In the genomic region with DNA sequence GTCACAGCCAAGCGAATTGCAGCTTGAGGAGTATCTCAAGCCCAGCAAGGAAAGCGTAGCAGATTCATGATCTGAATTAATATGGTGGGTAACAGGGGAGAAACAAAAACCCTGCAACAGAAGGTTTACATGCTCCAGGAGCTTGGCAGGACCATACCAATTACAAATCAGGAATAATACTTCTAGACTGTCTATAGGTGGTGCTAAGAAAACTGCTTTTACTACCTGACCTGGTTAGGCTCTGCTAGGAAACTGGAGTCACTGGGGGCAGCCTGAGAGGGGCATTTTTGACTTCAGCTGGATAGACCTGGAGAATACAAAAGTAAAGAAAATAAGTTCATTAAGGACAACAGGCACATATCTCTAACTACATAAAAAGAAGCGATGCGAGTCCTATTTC, we compare ENCODE assay signal across 16 cellular contexts. TPM values are rescaled to one million over a fixed set of nuclear protein-coding genes. Genes with fewer than 3 reads are reported as not detected.
A peak's percentile ranks its signal among the peaks of the same experiment; 100 is the strongest.
DNase-seq lines count a peak whose midpoint lies in the region; ATAC-seq and TF ChIP-seq lines count a peak whose summit lies in the region.
"Had no signal": no experiment of that assay in that cellular context is flagged by ENCODE, and none has a peak within 500 bp of the region (broad histone marks: within the 10 kb centered on the region; RNA-seq: fewer than 3 reads in every experiment).

No MANE protein-coding gene starts in this region.

- no peaks in the 10 kb centered on the region for H3K9me3 Mint-ChIP-seq in Caco-2 (ENCODE audit: unreplicated experiment)
- H3K9me3 Mint-ChIP-seq: activated naive CD8-positive, alpha-beta T cell treated with anti-CD3 and anti-CD28 coated beads, Interleukin-2, amount 50 U/mL, for 24 hours had no signal

- CTCF ChIA-PET in Caco-2 (lab: Charles Lee) (interaction anchor here (0.5 to 1.5 kb wide), 4 partner anchors 24 to 310 kb away, joined by 3 to 9 read pairs (median 4); partner anchors contain the start of gene SPOPL), PC-3 (lab: Charles Lee) (no interaction called here)

- no peak overlapping the region for H3K4me2 ChIP-seq in PC-3 (ENCODE audit: low read length)

- H3K9me3 ChIP-seq in Caco-2: no peaks in the 10 kb centered on the region
- H3K9me3 ChIP-seq in PC-3 (ENCODE audit: low read length): no peaks in the 10 kb centered on the region
- H3K9me3 ChIP-seq in tibial artery: no peaks in the 10 kb centered on the region

- no peaks in the 10 kb centered on the region for H3F3A ChIP-seq in PC-3 (ENCODE audit: low read length, unreplicated experiment)

- ATAC-seq in GM19035 (IDR thresholded peaks at IDR 0.05; ENCODE audit: unreplicated experiment): peak; percentile 42
- peak; percentile 50; the same call in 1 of the 2 replicates for ATAC-seq in PC-3
- no peak for ATAC-seq in GM21447 (IDR thresholded peaks at IDR 0.05; ENCODE audit: unreplicated experiment)
- ATAC-seq: activated naive CD8-positive, alpha-beta T cell treated with anti-CD3 and anti-CD28 coated beads, Interleukin-2, amount 50 U/mL, for 24 hours had no signal

- DNase-seq in Caco-2 (no peak), PC-3 (no peak), iPS-NIHi7 (ENCODE audit: extremely low spot score) (peak; percentile 26), globus pallidus (ENCODE audit: low spot score) (no peak), LoVo (ENCODE audit: low spot score) (no peak), tibial artery (no peak)
- DNase-seq: activated naive CD8-positive, alpha-beta T cell treated with anti-CD3 and anti-CD28 coated beads, Interleukin-2, amount 50 U/mL, for 24 hours; activated T-cell treated with anti-CD3 and anti-CD28 coated beads, Interleukin-2, amount 50 U/mL, for 48 hours; caudate nucleus; DND-41; kidney glomerular epithelial cell; NCI-H1105; NCI-H524 had no signal

- H3K9me2 ChIP-seq in PC-3 (replicated peaks; ENCODE audit: low read length): no peaks in the 10 kb centered on the region

- no peak overlapping the region for H2AFZ ChIP-seq in PC-3 (ENCODE audit: low read length)

- H3K27ac Mint-ChIP-seq in Caco-2 (ENCODE audit: unreplicated experiment): peak overlapping the region; percentile 55
- H3K27ac Mint-ChIP-seq: activated naive CD8-positive, alpha-beta T cell treated with anti-CD3 and anti-CD28 coated beads, Interleukin-2, amount 50 U/mL, for 24 hours had no signal

- BruUV-seq in Caco-2 (replicated peaks; lab: Mats Ljungman, UMichigan) (no TSS peak), PC-3 (replicated peaks; lab: Mats Ljungman, UMichigan) (no TSS peak)

- H3K36me3 ChIP-seq in Caco-2 (ENCODE audit: control insufficient read depth, insufficient read depth, low read length): no peaks in the 10 kb centered on the region
- H3K36me3 ChIP-seq in PC-3 (ENCODE audit: low read depth, low read length): no peaks in the 10 kb centered on the region
- no peaks in the 10 kb centered on the region for H3K36me3 ChIP-seq in tibial artery

- peak; percentile 29 to 46 for TF ChIP-seq CTCF in Caco-2 (IDR thresholded peaks at IDR 0.05; ENCODE audit: insufficient read depth in 1 of 2, low read depth in 1 of 2, low read length in 1 of 2, severe bottlenecking in 1 of 2, unreplicated experiment in 1 of 2)
- peak; percentile 25 for TF ChIP-seq CTCF in PC-3 (conservative IDR thresholded peaks at IDR 0.05; ENCODE audit: low read depth, low read length)
- TF ChIP-seq CTCF in tibial artery (IDR thresholded peaks at IDR 0.05): no peak

- H3K27me3 ChIP-seq in Caco-2 (replicated peaks; ENCODE audit: control insufficient read depth, insufficient read depth, low read length) (no peaks in the 10 kb centered on the region), PC-3 (ENCODE audit: low read length) (no peaks in the 10 kb centered on the region), tibial artery (no peaks in the 10 kb centered on the region)

- H3K4me3 Mint-ChIP-seq in Caco-2 (ENCODE audit: unreplicated experiment): no peak overlapping the region
- H3K4me3 Mint-ChIP-seq: activated naive CD8-positive, alpha-beta T cell treated with anti-CD3 and anti-CD28 coated beads, Interleukin-2, amount 50 U/mL, for 24 hours had no signal

- H3K36me3 Mint-ChIP-seq in Caco-2 (ENCODE audit: insufficient read depth, unreplicated experiment): peaks cover 7% of the 10 kb centered on the region

- peaks cover 23% of the 10 kb centered on the region for H3K4me1 Mint-ChIP-seq in Caco-2 (ENCODE audit: low read depth, unreplicated experiment)

- H3K79me2 ChIP-seq in PC-3 (ENCODE audit: low read length): no peaks in the 10 kb centered on the region

- POLR2A ChIA-PET in Caco-2 (lab: Charles Lee): interaction anchor here (0.6 kb wide), 1 partner anchor 98 kb away, joined by 3 read pairs; no protein-coding TSS in a partner anchor
- POLR2A ChIA-PET in PC-3 (lab: Charles Lee; ENCODE audit: unreplicated experiment): no interaction called here

- H3K9ac ChIP-seq in PC-3 (ENCODE audit: low read length): no peak overlapping the region

- H3K27ac ChIP-seq in PC-3 (ENCODE audit: low read length) (no peak overlapping the region), tibial artery (no peak overlapping the region)
- H3K27ac ChIP-seq: RWPE1 had no signal

- intact Hi-C loops in Caco-2 (cut with micrococcal nuclease; ENCODE audit: unreplicated experiment): loop anchor here (1.0 to 2.0 kb wide), 3 partner anchors 14 to 350 kb away; no protein-coding TSS in a partner anchor
- intact Hi-C loops in PC-3 (cut with micrococcal nuclease): no loop called here
- intact Hi-C loops in tibial artery (cut with DNase I; ENCODE audit: low total_unique reads): no loop called here

- no peaks in the 10 kb centered on the region for H3K27me3 Mint-ChIP-seq in Caco-2 (ENCODE audit: insufficient read depth, unreplicated experiment)
- H3K27me3 Mint-ChIP-seq: activated naive CD8-positive, alpha-beta T cell treated with anti-CD3 and anti-CD28 coated beads, Interleukin-2, amount 50 U/mL, for 24 hours had no signal

- H3K4me3 ChIP-seq in Caco-2 (ENCODE audit: low read depth, low read length) (no peak overlapping the region), PC-3 (ENCODE audit: low read length) (no peak overlapping the region), tibial artery (no peak overlapping the region)

- H3K4me1 ChIP-seq in Caco-2: peaks cover 6% of the 10 kb centered on the region; the same call in 1 of the 2 replicates
- peaks cover 14% of the 10 kb centered on the region for H3K4me1 ChIP-seq in PC-3 (ENCODE audit: insufficient read depth, low read length)
- no peaks in the 10 kb centered on the region for H3K4me1 ChIP-seq in tibial artery

- no peaks in the 10 kb centered on the region for H4K20me1 ChIP-seq in PC-3 (ENCODE audit: low read length)

RNA-seq across cellular contexts. Expression of gene SPOPL, which starts 24.6 kb away (rescaled TPM):
- total RNA-seq in Caco-2 (2022) (31.6 and 32.9 TPM in 2 replicates), PC-3 (2014; rRNA removed) (9.3 and 10.2 TPM in 2 replicates)

Comparison
In these comparisons a context has a peak if more than half of its experiments do, and no peak if none do; other contexts are left out.
1. CTCF ChIP-seq: peak in Caco-2 (2 of 2) and PC-3 (single experiment); none in tibial artery (0 of 2).